ENCODE assay signal across 2 cellular contexts in genomic region chr1:156074661-156075060, GRCh38.
A peak's percentile ranks its signal among the peaks of the same experiment; 100 is the strongest.
TF ChIP-seq lines count a peak whose summit lies in the region.

No MANE protein-coding gene starts in this region.

TF ChIP-seq in HEK293, 187 proteins besides CTCF, POLR2A, EP300 and RAD21:
- TF ChIP-seq PRDM6 (tag by site-specific recombination; IDR thresholded peaks at IDR 0.05) (no peak), ZNF16 (tag by site-specific recombination; IDR thresholded peaks at IDR 0.05; ENCODE audit: low read depth) (no peak), ZFHX2 (tag by site-specific recombination; conservative IDR thresholded peaks at IDR 0.05) (no peak), ZNF366 (tag by site-specific recombination; conservative IDR thresholded peaks at IDR 0.05) (0 out of 2 replicates have a peak, but pooled peaks have one; percentile 20), ZSCAN23 (tag by site-specific recombination; IDR thresholded peaks at IDR 0.05) (no peak), ZNF211 (tag by site-specific recombination; IDR thresholded peaks at IDR 0.05; ENCODE audit: low read depth) (no peak), ZNF354C (tag by site-specific recombination; IDR thresholded peaks at IDR 0.05; ENCODE audit: borderline replicate concordance, low read depth) (no peak), SP3 (tag by site-specific recombination; IDR thresholded peaks at IDR 0.05) (no peak)

TF ChIP-seq in neural cell, 6 proteins besides CTCF, POLR2A, EP300 and RAD21:
- TF ChIP-seq, protein P1, sequence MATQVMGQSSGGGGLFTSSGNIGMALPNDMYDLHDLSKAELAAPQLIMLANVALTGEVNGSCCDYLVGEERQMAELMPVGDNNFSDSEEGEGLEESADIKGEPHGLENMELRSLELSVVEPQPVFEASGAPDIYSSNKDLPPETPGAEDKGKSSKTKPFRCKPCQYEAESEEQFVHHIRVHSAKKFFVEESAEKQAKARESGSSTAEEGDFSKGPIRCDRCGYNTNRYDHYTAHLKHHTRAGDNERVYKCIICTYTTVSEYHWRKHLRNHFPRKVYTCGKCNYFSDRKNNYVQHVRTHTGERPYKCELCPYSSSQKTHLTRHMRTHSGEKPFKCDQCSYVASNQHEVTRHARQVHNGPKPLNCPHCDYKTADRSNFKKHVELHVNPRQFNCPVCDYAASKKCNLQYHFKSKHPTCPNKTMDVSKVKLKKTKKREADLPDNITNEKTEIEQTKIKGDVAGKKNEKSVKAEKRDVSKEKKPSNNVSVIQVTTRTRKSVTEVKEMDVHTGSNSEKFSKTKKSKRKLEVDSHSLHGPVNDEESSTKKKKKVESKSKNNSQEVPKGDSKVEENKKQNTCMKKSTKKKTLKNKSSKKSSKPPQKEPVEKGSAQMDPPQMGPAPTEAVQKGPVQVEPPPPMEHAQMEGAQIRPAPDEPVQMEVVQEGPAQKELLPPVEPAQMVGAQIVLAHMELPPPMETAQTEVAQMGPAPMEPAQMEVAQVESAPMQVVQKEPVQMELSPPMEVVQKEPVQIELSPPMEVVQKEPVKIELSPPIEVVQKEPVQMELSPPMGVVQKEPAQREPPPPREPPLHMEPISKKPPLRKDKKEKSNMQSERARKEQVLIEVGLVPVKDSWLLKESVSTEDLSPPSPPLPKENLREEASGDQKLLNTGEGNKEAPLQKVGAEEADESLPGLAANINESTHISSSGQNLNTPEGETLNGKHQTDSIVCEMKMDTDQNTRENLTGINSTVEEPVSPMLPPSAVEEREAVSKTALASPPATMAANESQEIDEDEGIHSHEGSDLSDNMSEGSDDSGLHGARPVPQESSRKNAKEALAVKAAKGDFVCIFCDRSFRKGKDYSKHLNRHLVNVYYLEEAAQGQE (IDR thresholded peaks at IDR 0.05; ENCODE audit: borderline replicate concordance) = no peak
- TF ChIP-seq POLR2AphosphoS5 (IDR thresholded peaks at IDR 0.05) (no peak), MXI1 (conservative IDR thresholded peaks at IDR 0.05; ENCODE audit: poor library complexity, severe bottlenecking) (no peak), EZH2 (IDR thresholded peaks at IDR 0.05; ENCODE audit: borderline replicate concordance, insufficient read depth, low read length, poor library complexity, severe bottlenecking) (no peak), SMC3 (conservative IDR thresholded peaks at IDR 0.05; ENCODE audit: poor library complexity) (no peak), TAF1 (IDR thresholded peaks at IDR 0.05; ENCODE audit: low read depth) (no peak)
TF ChIP-seq in neural cell: peak in this region for 0.
